Comparison of ENCODE assay signal across 10 cellular contexts in genomic region chr19:16688084-16688483, GRCh38. TPM values are rescaled to one million over a fixed set of nuclear protein-coding genes. Genes with fewer than 3 reads are reported as not detected.
"Had no signal": no experiment of that assay in that cellular context is flagged by ENCODE, and none has a peak within 500 bp of the region (broad histone marks: within the 10 kb centered on the region; RNA-seq: fewer than 3 reads in every experiment).

No MANE protein-coding gene starts in this region.

- H3K4me2 ChIP-seq: GM23338 had no signal

- H3K27ac ChIP-seq: GM23248 had no signal

- H3K9ac ChIP-seq: GM23248 had no signal

- DNase-seq: GM23248, GOT3, H9, HCEC 1CT, HFFc6 had no signal

- H2AFZ ChIP-seq: GM23248, GM23338 had no signal

- H3K9me3 ChIP-seq: HAP-1 had no signal

- H3K4me3 ChIP-seq: GM23248, GM23338, HAP-1 had no signal

- FAIRE-seq: H54 had no signal

- H3K4me1 ChIP-seq: HAP-1 had no signal

- H3K27ac Mint-ChIP-seq: GM23338, HFFc6 had no signal

- H3K36me3 ChIP-seq: HAP-1 had no signal

- H3K4me3 Mint-ChIP-seq: GM23338, H9, HFFc6 had no signal

- ATAC-seq: GM23338, HCT116 had no signal

- H3K4me1 Mint-ChIP-seq: GM23338, H9 had no signal

- H3K9me3 Mint-ChIP-seq: GM23338, H9, HFFc6 had no signal

RNA-seq across cellular contexts. Expression of gene NWD1, which starts 31.6 kb away (rescaled TPM):
- total RNA-seq: GM23248, H7, H9, HFFc6 had no signal
- polyA plus RNA-seq: GM23248 had no signal
